27 cellular contexts compared by ENCODE assay signal in the genomic region with DNA sequence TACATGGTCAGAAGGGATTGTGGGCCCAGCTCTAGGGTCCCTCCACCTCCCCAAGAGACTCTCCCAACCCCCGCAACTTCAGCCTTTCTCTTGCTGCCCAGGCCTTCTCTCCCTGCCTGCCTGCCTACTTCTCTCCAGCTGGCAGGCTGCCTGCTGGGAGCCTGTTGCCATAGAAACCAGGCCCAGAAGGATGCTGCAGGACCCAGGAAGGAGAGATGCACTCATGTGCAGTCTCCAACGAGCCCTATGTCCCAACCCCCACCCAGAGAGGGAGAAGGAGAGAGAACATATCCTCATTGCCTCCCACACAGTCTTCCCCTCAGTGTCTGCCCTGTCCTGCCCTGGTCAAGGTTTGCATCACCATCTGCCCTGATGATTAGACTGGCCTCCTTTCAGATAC. TPM values are rescaled to one million over a fixed set of nuclear protein-coding genes. Genes with fewer than 3 reads are reported as not detected.
DNase-seq lines count a peak whose midpoint lies in the region; ATAC-seq and TF ChIP-seq lines count a peak whose summit lies in the region.
"Had no signal": no experiment of that assay in that cellular context is flagged by ENCODE, and none has a peak within 500 bp of the region (broad histone marks: within the 10 kb centered on the region; RNA-seq: fewer than 3 reads in every experiment).

No MANE protein-coding gene starts in this region.

- ATAC-seq in SK-N-SH treated with all-trans-retinoic acid at 6 μM for 48 hours, result no peak
- ATAC-seq in HG03354 (IDR thresholded peaks at IDR 0.05; ENCODE audit: poor library complexity, severe bottlenecking, unreplicated experiment), result no peak
- ATAC-seq: activated CD4-positive, alpha-beta T cell treated with anti-CD3 and anti-CD28 coated beads for 36 hours; activated naive CD4-positive, alpha-beta T cell treated with anti-CD3 and anti-CD28 coated beads, Interleukin-2, amount 50 U/mL, for 72 hours; esophagus mucosa; lower lobe of right lung; stimulated activated effector memory CD8-positive, alpha-beta T cell treated with anti-CD3 and anti-CD28 coated beads, Interleukin-12 subunit alpha, Interleukin-12 subunit beta, amount 100 ng/mL, for 72 hours had no signal

- no peaks in the 10 kb centered on the region for H3K9me3 Mint-ChIP-seq in type B pancreatic cell
- H3K9me3 Mint-ChIP-seq: activated naive CD4-positive, alpha-beta T cell treated with anti-CD3 and anti-CD28 coated beads, Interleukin-2, amount 50 U/mL, for 72 hours; CD4-positive, CD25-positive, alpha-beta regulatory T cell; stimulated activated effector memory CD8-positive, alpha-beta T cell treated with anti-CD3 and anti-CD28 coated beads, Interleukin-12 subunit alpha, Interleukin-12 subunit beta, amount 100 ng/mL, for 72 hours had no signal

- H3K79me2 ChIP-seq in SK-N-SH (ENCODE audit: insufficient read depth), result no peaks in the 10 kb centered on the region

- H3K36me3 Mint-ChIP-seq in type B pancreatic cell, result no peaks in the 10 kb centered on the region
- H3K36me3 Mint-ChIP-seq: activated naive CD4-positive, alpha-beta T cell treated with anti-CD3 and anti-CD28 coated beads, Interleukin-2, amount 50 U/mL, for 72 hours; CD4-positive, CD25-positive, alpha-beta regulatory T cell; stimulated activated effector memory CD8-positive, alpha-beta T cell treated with anti-CD3 and anti-CD28 coated beads, Interleukin-12 subunit alpha, Interleukin-12 subunit beta, amount 100 ng/mL, for 72 hours had no signal

- CTCF ChIA-PET in SK-N-SH (lab: Yijun Ruan, JAX), result interaction anchor here (0.8 to 1.7 kb wide), 3 partner anchors 10 to 114 kb away, joined by 3 to 11 read pairs (median 3); partner anchors contain the start of genes SMIM12 and TMEM35B

- no peak overlapping the region for H3K9ac ChIP-seq in SK-N-SH

- no peak overlapping the region for H3K27ac ChIP-seq in SK-N-SH (ENCODE audit: low read depth in 2 of 2, low read length in 1 of 2)
- H3K27ac ChIP-seq: lower lobe of right lung, PC-9, suprapubic skin, vagina had no signal

- H3K4me1 Mint-ChIP-seq in type B pancreatic cell (ENCODE audit: unreplicated experiment), result no peaks in the 10 kb centered on the region

- WGBS in SK-N-SH (ENCODE audit: low lambda C conversion rate), result 40% methylated on average over 2 of the region's 2 CpGs

- H3K36me3 ChIP-seq in SK-N-SH (replicated peaks in 1 of 2; ENCODE audit: control insufficient read depth in 1 of 2, insufficient read depth in 2 of 2, low read length in 1 of 2), result no peaks in the 10 kb centered on the region
- H3K36me3 ChIP-seq: HAP-1, lower lobe of right lung, suprapubic skin, vagina had no signal

- peaks cover 62% of the 10 kb centered on the region for H3K27me3 Mint-ChIP-seq in type B pancreatic cell

- peaks cover 0 to 3% of the 10 kb centered on the region in 2 experiments; a peak in 1 of 4 replicates for H3K4me1 ChIP-seq in SK-N-SH (ENCODE audit: control insufficient read depth in 1 of 2, insufficient read depth in 2 of 2, low read depth in 1 of 2, low read length in 1 of 2)
- H3K4me1 ChIP-seq: HAP-1 had no signal

- H3K4me2 ChIP-seq in SK-N-SH, result no peak overlapping the region
- H3K4me2 ChIP-seq: PC-9 had no signal

- H3K4me3 ChIP-seq in SK-N-SH (ENCODE audit: low read depth in 2 of 2, low read length in 1 of 2), result no peak overlapping the region
- H3K4me3 ChIP-seq: HAP-1, lower lobe of right lung, PC-9, suprapubic skin, vagina had no signal

- no peaks in the 10 kb centered on the region for H3F3A ChIP-seq in SK-N-SH (replicated peaks; ENCODE audit: insufficient read depth)

- peaks cover 19% of the 10 kb centered on the region; the same call in 1 of the 2 replicates for H3K27me3 ChIP-seq in SK-N-SH (ENCODE audit: insufficient read depth)
- H3K27me3 ChIP-seq: vagina had no signal

- no peak for TF ChIP-seq CTCF in SK-N-SH (IDR thresholded peaks at IDR 0.05)
- no peak for TF ChIP-seq CTCF in type B pancreatic cell (conservative IDR thresholded peaks at IDR 0.05)

- DNase-seq in SK-N-SH (peak; percentile 80), NCI-H2227 treated with DMSO at 0.1 percent for 48 hours (lab: John Stamatoyannopoulos, UW) (peak; percentile 19), globus pallidus (ENCODE audit: low spot score) (peak; percentile 6), superior temporal gyrus (ENCODE audit: extremely low spot score) (peak; percentile 67), type B pancreatic cell (ENCODE audit: extremely low spot score, unreplicated experiment) (no peak), SHP77 treated with DMSO at 0.1 percent for 48 hours (lab: John Stamatoyannopoulos, UW) (no peak)
- DNase-seq: activated CD4-positive, alpha-beta T cell treated with anti-CD3 and anti-CD28 coated beads for 36 hours; CD4-positive, CD25-positive, alpha-beta regulatory T cell; effector memory CD4-positive, alpha-beta T cell; foreskin melanocyte; GDM1; kidney; lower lobe of right lung; NCI-H1048; NCI-H2107; PC-9; small intestine; stimulated activated CD4-positive, alpha-beta T cell treated with anti-CD3 and anti-CD28 coated beads, Interleukin-2, amount 100 ng/mL, for 24 hours; T-helper 1 cell had no signal

- no peaks in the 10 kb centered on the region for H3K9me3 ChIP-seq in SK-N-SH
- H3K9me3 ChIP-seq: HAP-1, lower lobe of right lung, suprapubic skin, vagina had no signal

- no peak overlapping the region for H2AFZ ChIP-seq in SK-N-SH (ENCODE audit: low read depth)
- H2AFZ ChIP-seq: PC-9 had no signal

- no peak overlapping the region for H3K27ac Mint-ChIP-seq in type B pancreatic cell
- H3K27ac Mint-ChIP-seq: activated CD4-positive, alpha-beta T cell treated with anti-CD3 and anti-CD28 coated beads for 36 hours; activated naive CD4-positive, alpha-beta T cell treated with anti-CD3 and anti-CD28 coated beads, Interleukin-2, amount 50 U/mL, for 72 hours; stimulated activated effector memory CD8-positive, alpha-beta T cell treated with anti-CD3 and anti-CD28 coated beads, Interleukin-12 subunit alpha, Interleukin-12 subunit beta, amount 100 ng/mL, for 72 hours had no signal

- POLR2A ChIA-PET in SK-N-SH (lab: Yijun Ruan, JAX), result interaction anchor here (1.8 kb wide), 1 partner anchor 11 kb away, joined by 7 read pairs; the partner anchor contains the start of gene SMIM12

- TF ChIP-seq EP300 in SK-N-SH (IDR thresholded peaks at IDR 0.05; ENCODE audit: borderline replicate concordance in 1 of 2, low read depth in 1 of 2, low read length in 1 of 2), result no peak

- TF ChIP-seq RAD21 in SK-N-SH (IDR thresholded peaks at IDR 0.05; ENCODE audit: low read length), result no peak

- no peak overlapping the region for H3K4me3 Mint-ChIP-seq in type B pancreatic cell
- H3K4me3 Mint-ChIP-seq: activated CD4-positive, alpha-beta T cell treated with anti-CD3 and anti-CD28 coated beads for 36 hours; stimulated activated effector memory CD8-positive, alpha-beta T cell treated with anti-CD3 and anti-CD28 coated beads, Interleukin-12 subunit alpha, Interleukin-12 subunit beta, amount 100 ng/mL, for 72 hours had no signal

- H4K20me1 ChIP-seq in SK-N-SH (ENCODE audit: insufficient read depth), result no peaks in the 10 kb centered on the region

- H3K9me2 ChIP-seq in SK-N-SH, result no peaks in the 10 kb centered on the region

TF ChIP-seq in SK-N-SH, 30 proteins besides CTCF, POLR2A, EP300 and RAD21 (continues in another document):
- TF ChIP-seq IRF3 (IDR thresholded peaks at IDR 0.05; ENCODE audit: low read depth, low read length) (no peak), NRF1 (IDR thresholded peaks at IDR 0.05; ENCODE audit: low read depth, low read length) (no peak), TCF12 (IDR thresholded peaks at IDR 0.05) (no peak), MXI1 (IDR thresholded peaks at IDR 0.05; ENCODE audit: low read depth, low read length) (no peak), SIN3A (IDR thresholded peaks at IDR 0.05; ENCODE audit: borderline replicate concordance, low read depth, low read length) (no peak), POLR2AphosphoS5 (IDR thresholded peaks at IDR 0.05; ENCODE audit: low read depth, low read length) (no peak), RXRA (IDR thresholded peaks at IDR 0.05; ENCODE audit: borderline replicate concordance, low read depth) (no peak)

TF ChIP-seq in SK-N-SH treated with all-trans-retinoic acid at 6 μM for 48 hours, 23 proteins besides CTCF, POLR2A, EP300 and RAD21:
- TF ChIP-seq ZNF70 (CRISPR knock-in tag; IDR thresholded peaks at IDR 0.05) (no peak), OSR1 (CRISPR knock-in tag; IDR thresholded peaks at IDR 0.05) (no peak), CREB5 (CRISPR knock-in tag; IDR thresholded peaks at IDR 0.05; ENCODE audit: low read depth) (no peak), ZNF565 (CRISPR knock-in tag; conservative IDR thresholded peaks at IDR 0.05; ENCODE audit: low read depth) (no peak), BACH2 (CRISPR knock-in tag; IDR thresholded peaks at IDR 0.05; ENCODE audit: borderline replicate concordance) (no peak)
TF ChIP-seq in SK-N-SH treated with all-trans-retinoic acid at 6 μM for 48 hours: peak in this region for 0.

RNA-seq across cellular contexts. Expression of gene SMIM12, which starts 10.8 kb away (rescaled TPM):
- 42.3 and 46.7 TPM in 2 replicates for polyA plus RNA-seq in SK-N-SH (2012; rRNA removed)
- polyA plus RNA-seq in SK-N-SH (2012; cell fraction: cytosol; rRNA removed), result 42.8 and 46.1 TPM in 2 replicates
- polyA plus RNA-seq in SK-N-SH (2012; cell fraction: nucleus; rRNA removed), result 22.9 and 24.6 TPM in 2 replicates
- total RNA-seq in type B pancreatic cell (ENCODE audit: low replicate concordance), result 39.0 and 45.6 TPM in 2 replicates

RNA-seq across cellular contexts. Expression of gene DLGAP3, which starts 59.1 kb away (rescaled TPM):
- 0.05 and 0.15 TPM in 2 replicates for polyA plus RNA-seq in SK-N-SH (2012; rRNA removed)
- 0.05 and 0.16 TPM in 2 replicates for polyA plus RNA-seq in SK-N-SH (2012; cell fraction: cytosol; rRNA removed)
- polyA plus RNA-seq in SK-N-SH (2012; cell fraction: nucleus; rRNA removed), result 0.14 and 0.20 TPM in 2 replicates
- total RNA-seq in type B pancreatic cell (ENCODE audit: low replicate concordance), result 1.0 and 1.4 TPM in 2 replicates
- total RNA-seq: PC-9, vagina had no signal

Comparison
In these comparisons a context has a peak if more than half of its experiments do, and no peak if none do; other contexts are left out.
1. DNase-seq: peak in SK-N-SH (single experiment), NCI-H2227 treated with DMSO at 0.1 percent for 48 hours (single experiment), globus pallidus (single experiment) and superior temporal gyrus (single experiment); none in type B pancreatic cell (single experiment) and SHP77 treated with DMSO at 0.1 percent for 48 hours (single experiment).